ENCODE assay signal across 21 cellular contexts in the genomic region with DNA sequence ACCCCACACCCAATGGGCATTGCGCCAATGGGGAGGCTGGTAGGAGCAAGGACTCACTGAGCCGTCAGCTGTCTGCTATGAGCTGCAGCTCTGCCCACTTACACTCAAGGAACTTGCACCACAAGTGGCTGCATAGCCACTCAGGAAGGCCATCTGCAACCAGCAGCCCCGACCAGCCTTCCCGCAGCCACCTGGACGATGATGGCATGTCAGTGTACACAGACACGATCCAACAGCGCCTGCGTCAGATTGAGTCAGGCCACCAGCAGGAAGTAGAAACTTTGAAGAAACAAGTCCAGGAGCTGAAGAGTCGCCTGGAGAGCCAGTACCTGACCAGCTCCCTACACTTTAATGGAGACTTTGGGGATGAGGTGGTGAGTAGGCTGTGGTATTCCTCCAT. TPM values are rescaled to one million over a fixed set of nuclear protein-coding genes. Genes with fewer than 3 reads are reported as not detected.
DNase-seq lines count a peak whose midpoint lies in the region; ATAC-seq, FAIRE-seq and TF ChIP-seq lines count a peak whose summit lies in the region.
"Had no signal": no experiment of that assay in that cellular context is flagged by ENCODE, and none has a peak within 500 bp of the region (broad histone marks: within the 10 kb centered on the region; RNA-seq: fewer than 3 reads in every experiment).

No MANE protein-coding gene starts in this region.

- intact Hi-C loops in activated CD4-positive, alpha-beta T cell treated with anti-CD3 and anti-CD28 coated beads, Interleukin-2, amount 10 ng/mL, durations not matched to agents 24 days and 14 days (cut with micrococcal nuclease): no loop called here

- no peaks in the 10 kb centered on the region for H3K9me3 Mint-ChIP-seq in activated CD4-positive, alpha-beta T cell treated with anti-CD3 and anti-CD28 coated beads, Interleukin-2, amount 10 ng/mL, durations not matched to agents 24 days and 14 days
- peaks cover 0 to 2% (median 0%) of the 10 kb centered on the region in 5 experiments for H3K9me3 Mint-ChIP-seq in brain
- H3K9me3 Mint-ChIP-seq: GM23338 had no signal

- H3K9me3 ChIP-seq in trophoblast cell (ENCODE audit: insufficient read depth, low read depth, low read length): no peaks in the 10 kb centered on the region

- FAIRE-seq in D721Med (lab: Jason Lieb, UNC): no peak
- FAIRE-seq: G401.6, GM12891, HepG2, HTR-8/SVneo had no signal

- no CpG with 5 or more reads among the region's 9 CpGs for WGBS in trophoblast cell (ENCODE audit: extremely low coverage, insufficient coverage, insufficient read length)

- H2BK120ac ChIP-seq in trophoblast cell (ENCODE audit: insufficient read depth, low read length, poor library complexity): no peak overlapping the region

- peaks cover 63% of the 10 kb centered on the region for H3K36me3 Mint-ChIP-seq in activated CD4-positive, alpha-beta T cell treated with anti-CD3 and anti-CD28 coated beads, Interleukin-2, amount 10 ng/mL, durations not matched to agents 24 days and 14 days (ENCODE audit: low read depth)
- peaks cover 91% of the 10 kb centered on the region for H3K36me3 Mint-ChIP-seq in brain

- no peak overlapping the region for H2BK12ac ChIP-seq in trophoblast cell (ENCODE audit: low read length)

- no peak for TF ChIP-seq CTCF in brain (conservative IDR thresholded peaks at IDR 0.05)
- TF ChIP-seq CTCF in D721Med (IDR thresholded peaks at IDR 0.05; ENCODE audit: insufficient read depth, missing control alignments): no peak

- H3K36me3 ChIP-seq in trophoblast cell (ENCODE audit: control insufficient read depth in 1 of 2, insufficient read depth in 2 of 2, low read length in 2 of 2): peaks cover 56 to 73% of the 10 kb centered on the region in 2 experiments

- no peaks in the 10 kb centered on the region for H3K79me1 ChIP-seq in trophoblast cell (ENCODE audit: low read length)

- no peak overlapping the region for H4K8ac ChIP-seq in trophoblast cell (ENCODE audit: low read depth, low read length)

- H3K23ac ChIP-seq in trophoblast cell (ENCODE audit: low read length): no peak overlapping the region

- peak overlapping the region; percentile 31 for H3K4me3 ChIP-seq in trophoblast cell (ENCODE audit: low read depth, low read length)
- H3K4me3 ChIP-seq: GM23338 had no signal

- H3K27me3 Mint-ChIP-seq in activated CD4-positive, alpha-beta T cell treated with anti-CD3 and anti-CD28 coated beads, Interleukin-2, amount 10 ng/mL, durations not matched to agents 24 days and 14 days: no peaks in the 10 kb centered on the region
- H3K27me3 Mint-ChIP-seq in brain: no peaks in the 10 kb centered on the region
- H3K27me3 Mint-ChIP-seq: CD4-positive, CD25-positive, alpha-beta regulatory T cell had no signal

- H3K4me2 ChIP-seq in trophoblast cell (ENCODE audit: low read length): no peak overlapping the region
- H3K4me2 ChIP-seq: GM23338 had no signal

- H3K14ac ChIP-seq in trophoblast cell (ENCODE audit: low read length): no peak overlapping the region

- H3K4me3 Mint-ChIP-seq in activated CD4-positive, alpha-beta T cell treated with anti-CD3 and anti-CD28 coated beads, Interleukin-2, amount 10 ng/mL, durations not matched to agents 24 days and 14 days: no peak overlapping the region
- no peak overlapping the region for H3K4me3 Mint-ChIP-seq in brain
- H3K4me3 Mint-ChIP-seq: CD4-positive, CD25-positive, alpha-beta regulatory T cell; GM23338 had no signal

- H3K4ac ChIP-seq in trophoblast cell (ENCODE audit: low read depth, low read length): no peak overlapping the region

- H3K4me1 Mint-ChIP-seq in activated CD4-positive, alpha-beta T cell treated with anti-CD3 and anti-CD28 coated beads, Interleukin-2, amount 10 ng/mL, durations not matched to agents 24 days and 14 days: peaks cover 10% of the 10 kb centered on the region
- H3K4me1 Mint-ChIP-seq in brain: no peaks in the 10 kb centered on the region
- H3K4me1 Mint-ChIP-seq: GM23338 had no signal

- no peaks in the 10 kb centered on the region for H3K79me2 ChIP-seq in trophoblast cell (ENCODE audit: control insufficient read depth, insufficient read depth, low read length, poor library complexity)

- no peak overlapping the region for H2AK5ac ChIP-seq in trophoblast cell (ENCODE audit: low read length)

- H3K4me1 ChIP-seq in trophoblast cell (ENCODE audit: control insufficient read depth in 1 of 2, insufficient read depth in 2 of 2, low read length in 2 of 2): peaks cover 5% of the 10 kb centered on the region in 2 experiments

- ATAC-seq in HG03045 (IDR thresholded peaks at IDR 0.05; ENCODE audit: unreplicated experiment): no peak
- ATAC-seq: GM23338, HepG2 had no signal

- no peak overlapping the region for H2AFZ ChIP-seq in trophoblast cell (ENCODE audit: insufficient read depth, low read length, poor library complexity)
- H2AFZ ChIP-seq: GM23338 had no signal

- no peak overlapping the region for H3K27ac ChIP-seq in trophoblast cell (ENCODE audit: low read depth, low read length)
- H3K27ac ChIP-seq: 22Rv1 had no signal

- no peak overlapping the region for H4K91ac ChIP-seq in trophoblast cell (ENCODE audit: low read depth, low read length)

- H3K27me3 ChIP-seq in trophoblast cell (ENCODE audit: insufficient read depth, low read length): no peaks in the 10 kb centered on the region

- no peak overlapping the region for H2BK5ac ChIP-seq in trophoblast cell (ENCODE audit: low read depth, low read length, poor library complexity)

- no peak overlapping the region for H3K9ac ChIP-seq in trophoblast cell (ENCODE audit: low read length)

- no peak for DNase-seq in activated CD4-positive, alpha-beta T cell treated with anti-CD3 and anti-CD28 coated beads, Interleukin-2, amount 10 ng/mL, durations not matched to agents 24 days and 14 days
- DNase-seq in activated CD4-positive, alpha-beta T cell treated with anti-CD3 and anti-CD28 coated beads for 1 hour: no peak
- DNase-seq in trophoblast cell: peak; percentile 75 to 80
- no peak for DNase-seq in D721Med (ENCODE audit: insufficient read length, low spot score)
- DNase-seq in HCEC 1CT: no peak
- DNase-seq in NCI-H128 (lab: John Stamatoyannopoulos, UW; ENCODE audit: unreplicated experiment): no peak
- DNase-seq: CD4-positive, CD25-positive, alpha-beta regulatory T cell; DMS 273 treated with DMSO at 0.1 percent for 48 hours; DMS79 treated with DMSO at 0.1 percent for 48 hours; EL; H7 had no signal

- H3K18ac ChIP-seq in trophoblast cell (ENCODE audit: low read length): no peak overlapping the region

- H3K27ac Mint-ChIP-seq in activated CD4-positive, alpha-beta T cell treated with anti-CD3 and anti-CD28 coated beads, Interleukin-2, amount 10 ng/mL, durations not matched to agents 24 days and 14 days: peak overlapping the region; percentile 29
- H3K27ac Mint-ChIP-seq in brain: peak overlapping the region in 3 of 5 experiments; percentile 6 to 27 (median 22)
- H3K27ac Mint-ChIP-seq: GM23338 had no signal

- H4K12ac ChIP-seq in trophoblast cell (ENCODE audit: low read depth, low read length): no peak overlapping the region

RNA-seq across cellular contexts. Expression of a gene that starts 59.8 kb away (rescaled TPM):
- total RNA-seq in activated CD4-positive, alpha-beta T cell treated with anti-CD3 and anti-CD28 coated beads, Interleukin-2, amount 10 ng/mL, durations not matched to agents 24 days and 14 days: not detected in 2 replicates
- not detected for polyA plus RNA-seq in brain (ENCODE audit: insufficient read depth, low read depth, low replicate concordance)
- 0.11 TPM in 1 of 2 replicates, not detected in the other for polyA plus RNA-seq in trophoblast cell (2013)
- total RNA-seq: A673; CD4-positive, CD25-positive, alpha-beta regulatory T cell; GM23338; H7; HepG2 had no signal
- polyA plus RNA-seq: BJ; CD4-positive, CD25-positive, alpha-beta regulatory T cell; HepG2 had no signal

Comparison
In these comparisons a context has a peak if more than half of its experiments do, and no peak if none do; other contexts are left out.
1. DNase-seq: peak in trophoblast cell (2 of 2); none in activated CD4-positive, alpha-beta T cell treated with anti-CD3 and anti-CD28 coated beads, Interleukin-2, amount 10 ng/mL, durations not matched to agents 24 days and 14 days (single experiment), activated CD4-positive, alpha-beta T cell treated with anti-CD3 and anti-CD28 coated beads for 1 hour (single experiment), D721Med (single experiment), HCEC 1CT (single experiment) and NCI-H128 (single experiment).